8 cellular contexts compared by ENCODE assay signal in the genomic region with DNA sequence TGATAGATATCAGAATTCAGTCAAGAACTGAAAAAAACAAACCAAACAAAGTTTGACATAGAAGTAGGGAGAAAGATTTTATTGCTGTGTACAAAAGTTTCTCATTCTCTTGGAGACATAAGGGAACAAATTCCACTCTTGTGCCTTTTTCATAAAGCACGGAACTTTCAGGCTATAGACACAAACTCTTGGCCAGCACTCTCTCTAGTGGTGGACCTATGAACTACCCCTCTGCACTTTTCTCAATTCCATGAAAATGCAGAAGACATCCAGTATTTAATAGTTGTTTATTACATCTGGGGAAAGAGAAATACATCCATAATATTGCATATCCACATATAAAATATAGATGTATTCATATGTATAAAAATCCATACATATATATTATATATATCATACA.
A peak's percentile ranks its signal among the peaks of the same experiment; 100 is the strongest.
DNase-seq lines count a peak whose midpoint lies in the region; ATAC-seq and TF ChIP-seq lines count a peak whose summit lies in the region.

No MANE protein-coding gene starts in this region.

- no peak overlapping the region for H3K4me3 Mint-ChIP-seq in CD14-positive monocyte

- no peaks in the 10 kb centered on the region for H3K27me3 Mint-ChIP-seq in CD14-positive monocyte (ENCODE audit: low read depth in 3 of 3)

- H3K4me1 Mint-ChIP-seq in CD14-positive monocyte = no peaks in the 10 kb centered on the region

- peak; percentile 65 for TF ChIP-seq CTCF in CD14-positive monocyte (IDR thresholded peaks at IDR 0.05)
- TF ChIP-seq CTCF in GM20000 (IDR thresholded peaks at IDR 0.05; ENCODE audit: extremely low read depth, missing control alignments) = peak; percentile 22

- no peak for DNase-seq in CD14-positive monocyte (ENCODE audit: low spot score)
- DNase-seq in GM20000 (ENCODE audit: low spot score) = peak; percentile 20
- DNase-seq in OCI-M1 (lab: John Stamatoyannopoulos, UW) = peak; percentile 56
- DNase-seq in fibroblast of the conjunctiva (ENCODE audit: low read depth) = peak; percentile 18
- no peak for DNase-seq in sciatic nerve (ENCODE audit: low spot score)
- no peak for DNase-seq in activated CD4-positive, alpha-beta T cell treated with anti-CD3 and anti-CD28 coated beads for 1 hour

- H3K36me3 Mint-ChIP-seq in CD14-positive monocyte = no peaks in the 10 kb centered on the region

- ATAC-seq in sciatic nerve = peak; percentile 55
- ATAC-seq in HG03025 (IDR thresholded peaks at IDR 0.05; ENCODE audit: low FRiP score, unreplicated experiment) = no peak
- ATAC-seq in HG03280 (IDR thresholded peaks at IDR 0.05; ENCODE audit: unreplicated experiment) = no peak

- intact Hi-C loops in CD14-positive monocyte (cut with micrococcal nuclease) = loop anchor here in 1 of 2 donors (10.0 kb wide), 1 partner anchor 1135 kb away; no protein-coding TSS in a partner anchor
- intact Hi-C loops in sciatic nerve (cut with DNase I) = no loop called here

- H3K9me3 Mint-ChIP-seq in CD14-positive monocyte = peaks cover 0 to 5% (median under 1%) of the 10 kb centered on the region in 7 donors

- no peak overlapping the region for H3K27ac Mint-ChIP-seq in CD14-positive monocyte

Comparison
In these comparisons a context has a peak if more than half of its experiments do, and no peak if none do; other contexts are left out.
1. DNase-seq: peak in GM20000 (single experiment), OCI-M1 (single experiment) and fibroblast of the conjunctiva (single experiment); none in CD14-positive monocyte (single experiment), sciatic nerve (single experiment) and activated CD4-positive, alpha-beta T cell treated with anti-CD3 and anti-CD28 coated beads for 1 hour (single experiment).